Comparison of ENCODE assay signal across 1 cellular context in the genomic region with DNA sequence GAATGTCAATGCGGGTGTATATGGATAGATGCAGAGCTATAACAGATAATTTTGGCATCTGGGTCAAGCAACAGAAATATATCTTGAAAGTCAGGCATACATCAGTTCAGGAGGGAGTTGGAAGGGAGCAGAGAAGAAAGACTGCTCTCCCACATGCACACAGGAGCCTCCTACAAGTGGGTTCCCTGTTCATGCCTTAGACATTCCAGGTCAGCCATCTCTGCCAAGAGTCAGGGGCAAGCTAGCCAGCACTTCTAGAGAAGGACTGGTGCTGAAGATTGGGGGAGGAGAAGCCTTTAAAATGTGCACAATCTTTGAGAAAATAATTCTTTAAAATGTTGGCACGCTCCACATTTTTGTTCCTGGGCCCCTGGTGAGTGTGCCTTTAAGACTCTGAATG.
TF ChIP-seq lines count a peak whose summit lies in the region.

No MANE protein-coding gene starts in this region.

TF ChIP-seq in K562, 482 proteins besides CTCF, POLR2A, EP300 and RAD21:
- no peak for TF ChIP-seq BCOR (IDR thresholded peaks at IDR 0.05)
- no peak for TF ChIP-seq GTF2E2 (tag; IDR thresholded peaks at IDR 0.05)
- no peak for TF ChIP-seq TAL1 (IDR thresholded peaks at IDR 0.05)
